9 cellular contexts compared by ENCODE assay signal in genomic region chr14:61752626-61753025, GRCh38. TPM values are rescaled to one million over a fixed set of nuclear protein-coding genes. Genes with fewer than 3 reads are reported as not detected.
DNase-seq lines count a peak whose midpoint lies in the region; ATAC-seq and TF ChIP-seq lines count a peak whose summit lies in the region.
"Had no signal": no experiment of that assay in that cellular context is flagged by ENCODE, and none has a peak within 500 bp of the region (broad histone marks: within the 10 kb centered on the region; RNA-seq: fewer than 3 reads in every experiment).

No MANE protein-coding gene starts in this region.

- H3K27me3 Mint-ChIP-seq in osteocyte (ENCODE audit: unreplicated experiment) = no peaks in the 10 kb centered on the region
- peaks cover 6% of the 10 kb centered on the region for H3K27me3 Mint-ChIP-seq in activated CD4-positive, alpha-beta T cell treated with anti-CD3 and anti-CD28 coated beads, Interleukin-2, amount 10 ng/mL, durations not matched to agents 7 days and 5 days

- ATAC-seq in GM18870 (IDR thresholded peaks at IDR 0.05; ENCODE audit: unreplicated experiment) (peak; percentile 49), HG02981 (IDR thresholded peaks at IDR 0.05; ENCODE audit: unreplicated experiment) (peak; percentile 53)

- H3K27ac Mint-ChIP-seq in osteocyte (ENCODE audit: unreplicated experiment) = peak overlapping the region; percentile 35
- H3K27ac Mint-ChIP-seq in activated CD4-positive, alpha-beta T cell treated with anti-CD3 and anti-CD28 coated beads, Interleukin-2, amount 10 ng/mL, durations not matched to agents 7 days and 5 days = no peak overlapping the region

- POLR2A ChIA-PET in activated CD4-positive, alpha-beta T cell treated with anti-CD3 and anti-CD28 coated beads, Interleukin-2, amount 10 ng/mL, durations not matched to agents 7 days and 5 days (lab: Charles Lee) = no interaction called here

- H3K9me3 Mint-ChIP-seq in osteocyte (ENCODE audit: unreplicated experiment) = peaks cover 6% of the 10 kb centered on the region
- H3K9me3 Mint-ChIP-seq in activated CD4-positive, alpha-beta T cell treated with anti-CD3 and anti-CD28 coated beads, Interleukin-2, amount 10 ng/mL, durations not matched to agents 7 days and 5 days = peaks cover 2% of the 10 kb centered on the region
- H3K9me3 Mint-ChIP-seq: nephron progenitor cell had no signal

- CTCF ChIA-PET in activated CD4-positive, alpha-beta T cell treated with anti-CD3 and anti-CD28 coated beads, Interleukin-2, amount 10 ng/mL, durations not matched to agents 7 days and 5 days (lab: Charles Lee) = no interaction called here

- no peak for TF ChIP-seq CTCF in osteocyte (IDR thresholded peaks at IDR 0.05)

- H3K4me1 Mint-ChIP-seq in osteocyte (ENCODE audit: unreplicated experiment) = peaks cover 55% of the 10 kb centered on the region
- peaks cover 37% of the 10 kb centered on the region for H3K4me1 Mint-ChIP-seq in activated CD4-positive, alpha-beta T cell treated with anti-CD3 and anti-CD28 coated beads, Interleukin-2, amount 10 ng/mL, durations not matched to agents 7 days and 5 days

- H3K36me3 Mint-ChIP-seq in osteocyte (ENCODE audit: unreplicated experiment) = peaks cover 31% of the 10 kb centered on the region
- H3K36me3 Mint-ChIP-seq in activated CD4-positive, alpha-beta T cell treated with anti-CD3 and anti-CD28 coated beads, Interleukin-2, amount 10 ng/mL, durations not matched to agents 7 days and 5 days (ENCODE audit: low read depth) = peaks cover 24% of the 10 kb centered on the region

- DNase-seq in SIG-M5 treated with dmso at 0.1 percent for 504 hours (lab: John Stamatoyannopoulos, UW; ENCODE audit: unreplicated experiment) = peak; percentile 84
- DNase-seq in osteocyte (ENCODE audit: extremely low spot score, unreplicated experiment) = no peak
- DNase-seq in NCI-H2107 treated with DMSO at 0.1 percent for 48 hours (lab: John Stamatoyannopoulos, UW; ENCODE audit: unreplicated experiment) = no peak
- no peak for DNase-seq in activated CD4-positive, alpha-beta T cell treated with anti-CD3 and anti-CD28 coated beads, Interleukin-2, amount 10 ng/mL, durations not matched to agents 7 days and 5 days
- no peak for DNase-seq in NK-92 (lab: John Stamatoyannopoulos, UW; ENCODE audit: unreplicated experiment)
- DNase-seq in activated CD4-positive, CD25-positive, alpha-beta regulatory T cell treated with anti-CD3 and anti-CD28 coated beads, Interleukin-2, amount 50 U/mL, for 72 hours = no peak
- DNase-seq: nephron progenitor cell had no signal

- H3K4me3 Mint-ChIP-seq in osteocyte (ENCODE audit: unreplicated experiment) = no peak overlapping the region
- no peak overlapping the region for H3K4me3 Mint-ChIP-seq in activated CD4-positive, alpha-beta T cell treated with anti-CD3 and anti-CD28 coated beads, Interleukin-2, amount 10 ng/mL, durations not matched to agents 7 days and 5 days

RNA-seq across cellular contexts. Expression of gene SNAPC1, which starts 9.6 kb away (rescaled TPM):
- 8.9 and 9.1 TPM in 2 replicates for total RNA-seq in osteocyte
- 1 to 10 TPM; 5.2 to 5.5 TPM for total RNA-seq in activated CD4-positive, alpha-beta T cell treated with anti-CD3 and anti-CD28 coated beads, Interleukin-2, amount 10 ng/mL, durations not matched to agents 7 days and 5 days

RNA-seq across cellular contexts. Expression of gene HIF1A, which starts 57.3 kb away (rescaled TPM):
- total RNA-seq in osteocyte = 326 and 332 TPM in 2 replicates
- total RNA-seq in activated CD4-positive, alpha-beta T cell treated with anti-CD3 and anti-CD28 coated beads, Interleukin-2, amount 10 ng/mL, durations not matched to agents 7 days and 5 days = 100 to 1,000 TPM in 1 of 2 experiments, 10 to 100 TPM in 1; 97.0 to 116 TPM

RNA-seq across cellular contexts. Expression of gene SYT16, which starts 59.9 kb away (rescaled TPM):
- 0.78 and 0.86 TPM in 2 replicates for total RNA-seq in osteocyte
- not detected for total RNA-seq in activated CD4-positive, alpha-beta T cell treated with anti-CD3 and anti-CD28 coated beads, Interleukin-2, amount 10 ng/mL, durations not matched to agents 7 days and 5 days
